Comparison of ENCODE assay signal across 13 cellular contexts in genomic region chr2:47893771-47894170, GRCh38.
"Had no signal": no experiment of that assay in that cellular context is flagged by ENCODE, and none has a peak within 500 bp of the region (broad histone marks: within the 10 kb centered on the region; RNA-seq: fewer than 3 reads in every experiment).

No MANE protein-coding gene starts in this region.

- H3K9me3 ChIP-seq: esophagus muscularis mucosa, right atrium auricular region, transverse colon had no signal

- H3K4me2 ChIP-seq: smooth muscle cell had no signal

- DNase-seq: activated CD4-positive, alpha-beta memory T cell treated with anti-CD3 and anti-CD28 coated beads, Interleukin-2, amount 10 ng/mL, durations not matched to agents 7 days and 5 days; activated CD8-positive, alpha-beta memory T cell treated with anti-CD3 and anti-CD28 coated beads, Interleukin-2, amount 50 U/mL, for 4 hours; anterior cingulate cortex; hypothalamus; kidney glomerular epithelial cell; substantia nigra; transverse colon had no signal

- ATAC-seq: activated naive CD4-positive, alpha-beta T cell treated with anti-CD3 and anti-CD28 coated beads, Interleukin-2, amount 50 U/mL, for 72 hours; stimulated activated effector memory CD8-positive, alpha-beta T cell treated with anti-CD3 and anti-CD28 coated beads, Interleukin-12 subunit alpha, Interleukin-12 subunit beta, amount 100 ng/mL, for 72 hours had no signal

- H3K27me3 ChIP-seq: esophagus muscularis mucosa, right atrium auricular region, transverse colon had no signal

- H3K27ac ChIP-seq: esophagus muscularis mucosa, right atrium auricular region, transverse colon had no signal

- H3K4me3 ChIP-seq: esophagus muscularis mucosa, right atrium auricular region, smooth muscle cell, transverse colon had no signal

- H3K36me3 ChIP-seq: esophagus muscularis mucosa, right atrium auricular region, transverse colon had no signal

- FAIRE-seq: endometrium had no signal
